In the genomic region with DNA sequence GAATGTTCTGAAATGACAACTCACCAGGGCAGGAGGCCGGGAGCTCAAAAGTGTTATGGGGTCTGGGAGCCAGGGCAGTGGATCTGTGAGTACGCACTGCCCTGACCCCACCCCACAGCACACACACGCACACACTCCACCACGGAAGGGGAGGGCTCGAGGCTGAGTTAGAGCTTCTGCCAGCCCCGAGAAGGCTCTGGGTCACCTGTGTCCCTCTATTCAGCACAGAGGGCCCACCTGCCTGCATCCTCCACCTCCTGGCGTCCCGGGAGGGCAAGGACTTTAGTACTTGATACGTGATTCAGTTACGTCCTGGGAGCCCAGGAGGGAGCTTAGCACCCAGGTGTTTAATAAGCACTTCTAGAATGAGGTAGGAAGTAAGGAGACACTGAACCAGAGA, we compare ENCODE assay signal across 26 cellular contexts.
"Had no signal": no experiment of that assay in that cellular context is flagged by ENCODE, and none has a peak within 500 bp of the region (broad histone marks: within the 10 kb centered on the region; RNA-seq: fewer than 3 reads in every experiment).

No MANE protein-coding gene starts in this region.

- H3K27me3 Mint-ChIP-seq: activated CD4-positive, alpha-beta T cell treated with anti-CD3 and anti-CD28 coated beads for 36 hours had no signal

- H3K4me3 Mint-ChIP-seq: activated B cell treated with CpG ODN at 0.5 μM for 24 hours; activated CD4-positive, alpha-beta T cell treated with anti-CD3 and anti-CD28 coated beads for 36 hours; activated naive CD4-positive, alpha-beta T cell treated with anti-CD3 and anti-CD28 coated beads, Interleukin-2, amount 10 ng/mL, durations not matched to agents 7 days and 5 days; activated T-cell treated with anti-CD3 and anti-CD28 coated beads, Interleukin-2, amount 50 U/mL, for 4 hours; nephron progenitor cell; stimulated activated naive B cell treated with anti-CD40 and anti-IgM and Interleukin-4, amounts not matched to agents 10 μg/mL and 1 μg/mL and 100 μg/mL, for 72 hours had no signal

- H3K4me1 ChIP-seq: left ventricle myocardium inferior had no signal

- H3K27me3 ChIP-seq: cardiac muscle cell had no signal

- ATAC-seq: activated CD4-positive, alpha-beta T cell treated with anti-CD3 and anti-CD28 coated beads for 36 hours; activated T-cell treated with anti-CD3 and anti-CD28 coated beads, Interleukin-2, amount 50 U/mL, for 4 hours; esophagus mucosa; sciatic nerve; stimulated activated naive B cell treated with anti-CD40 and anti-IgM and Interleukin-4, amounts not matched to agents 10 μg/mL and 1 μg/mL and 100 μg/mL, for 72 hours had no signal

- H3K4me1 Mint-ChIP-seq: activated B cell treated with CpG ODN at 0.5 μM for 24 hours; activated CD4-positive, alpha-beta T cell treated with anti-CD3 and anti-CD28 coated beads for 36 hours; activated naive CD4-positive, alpha-beta T cell treated with anti-CD3 and anti-CD28 coated beads, Interleukin-2, amount 10 ng/mL, durations not matched to agents 7 days and 5 days; stimulated activated naive B cell treated with anti-CD40 and anti-IgM and Interleukin-4, amounts not matched to agents 10 μg/mL and 1 μg/mL and 100 μg/mL, for 72 hours had no signal

- H3K9me3 ChIP-seq: left ventricle myocardium inferior had no signal

- H3K4me3 ChIP-seq: cardiac muscle cell, left ventricle myocardium inferior, smooth muscle cell had no signal

- H3K27ac Mint-ChIP-seq: activated B cell treated with CpG ODN at 0.5 μM for 24 hours; activated CD4-positive, alpha-beta T cell treated with anti-CD3 and anti-CD28 coated beads for 36 hours; activated naive CD4-positive, alpha-beta T cell treated with anti-CD3 and anti-CD28 coated beads, Interleukin-2, amount 10 ng/mL, durations not matched to agents 7 days and 5 days; nephron progenitor cell; stimulated activated naive B cell treated with anti-CD40 and anti-IgM and Interleukin-4, amounts not matched to agents 10 μg/mL and 1 μg/mL and 100 μg/mL, for 72 hours had no signal

- H3K9me3 Mint-ChIP-seq: activated B cell treated with CpG ODN at 0.5 μM for 24 hours; activated naive CD4-positive, alpha-beta T cell treated with anti-CD3 and anti-CD28 coated beads, Interleukin-2, amount 10 ng/mL, durations not matched to agents 7 days and 5 days; activated T-cell treated with anti-CD3 and anti-CD28 coated beads, Interleukin-2, amount 50 U/mL, for 4 hours; nephron progenitor cell; stimulated activated naive B cell treated with anti-CD40 and anti-IgM and Interleukin-4, amounts not matched to agents 10 μg/mL and 1 μg/mL and 100 μg/mL, for 72 hours had no signal

- H3K36me3 Mint-ChIP-seq: activated naive CD4-positive, alpha-beta T cell treated with anti-CD3 and anti-CD28 coated beads, Interleukin-2, amount 10 ng/mL, durations not matched to agents 7 days and 5 days; stimulated activated naive B cell treated with anti-CD40 and anti-IgM and Interleukin-4, amounts not matched to agents 10 μg/mL and 1 μg/mL and 100 μg/mL, for 72 hours had no signal

- DNase-seq: activated B cell treated with CpG ODN at 0.5 μM for 24 hours; activated CD4-positive, alpha-beta T cell treated with anti-CD3 and anti-CD28 coated beads for 36 hours; activated CD4-positive, alpha-beta T cell treated with anti-CD3 and anti-CD28 coated beads, Interleukin-2, amount 50 U/mL, for 48 hours; activated CD8-positive, alpha-beta memory T cell treated with anti-CD3 and anti-CD28 coated beads, Interleukin-2, amount 50 U/mL, for 48 hours; activated naive CD4-positive, alpha-beta T cell treated with anti-CD3 and anti-CD28 coated beads, Interleukin-2, amount 10 ng/mL, durations not matched to agents 7 days and 5 days; activated T-cell treated with anti-CD3 and anti-CD28 coated beads, Interleukin-2, amount 50 U/mL, for 4 hours; amygdala; dermis blood vessel endothelial cell; effector memory CD4-positive, alpha-beta T cell; glutamatergic neuron; hippocampal formation; kidney glomerular epithelial cell; left ventricle myocardium inferior; mammary epithelial cell; midbrain; nephron progenitor cell; nucleus accumbens; stimulated activated CD4-positive, alpha-beta T cell treated with anti-CD3 and anti-CD28 coated beads, Interleukin-15, amount 100 ng/mL, for 24 hours; stimulated activated CD4-positive, alpha-beta T cell treated with anti-CD3 and anti-CD28 coated beads, Interleukin-2, amount 100 ng/mL, for 48 hours; stimulated activated CD8-positive, alpha-beta memory T cell treated with anti-CD3 and anti-CD28 coated beads, Interleukin-4, amount 100 ng/mL, for 48 hours; stimulated activated naive B cell treated with anti-CD40 and anti-IgM and Interleukin-4, amounts not matched to agents 10 μg/mL and 1 μg/mL and 100 μg/mL, for 72 hours; T1000 had no signal

- H3K27ac ChIP-seq: cardiac muscle cell, left ventricle myocardium inferior had no signal

- H3K36me3 ChIP-seq: cardiac muscle cell, left ventricle myocardium inferior had no signal
